1 cellular context compared by ENCODE assay signal in the genomic region with DNA sequence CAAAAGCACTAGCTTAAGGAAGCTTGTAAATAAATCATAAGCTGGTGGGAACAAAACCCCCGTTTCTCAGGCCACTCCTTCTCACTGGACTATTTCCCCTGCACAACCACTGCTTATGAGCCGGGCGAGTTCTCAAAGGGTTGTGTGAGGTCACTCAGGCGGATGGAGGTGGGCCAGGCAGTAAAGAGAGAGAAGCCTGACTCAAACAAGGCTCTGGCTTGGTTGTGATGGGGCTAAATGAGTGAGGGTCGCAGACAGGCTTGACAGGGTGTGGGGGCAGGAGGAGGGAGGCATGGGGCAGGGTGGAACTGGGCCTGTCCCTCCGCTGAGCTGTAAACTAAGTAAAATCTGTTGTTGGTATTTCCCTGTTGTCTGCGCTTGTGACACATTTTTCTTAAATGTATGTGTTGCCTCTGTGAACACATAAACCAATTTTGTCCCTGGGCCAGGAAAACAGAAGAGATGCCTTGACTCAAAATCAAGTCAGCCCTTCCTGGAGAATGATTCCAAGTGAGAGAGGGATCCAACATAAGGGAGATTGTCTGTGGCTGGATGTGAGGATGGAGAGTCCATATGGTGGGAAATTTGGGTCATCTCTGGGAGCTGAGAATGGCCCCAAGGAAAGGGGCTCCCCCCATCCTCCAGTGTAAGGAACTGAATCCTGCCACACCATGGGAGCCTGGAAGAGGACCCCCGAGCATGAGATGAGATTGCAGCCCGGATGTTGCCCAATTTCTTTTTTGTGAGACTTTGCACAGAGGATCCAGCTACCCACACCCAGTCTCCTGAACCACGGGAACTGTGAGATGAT.
TF ChIP-seq lines count a peak whose summit lies in the region.

No MANE protein-coding gene starts in this region.

TF ChIP-seq in WTC11, 78 proteins besides CTCF, POLR2A, EP300 and RAD21 (continued from another document):
- TF ChIP-seq, protein P1, sequence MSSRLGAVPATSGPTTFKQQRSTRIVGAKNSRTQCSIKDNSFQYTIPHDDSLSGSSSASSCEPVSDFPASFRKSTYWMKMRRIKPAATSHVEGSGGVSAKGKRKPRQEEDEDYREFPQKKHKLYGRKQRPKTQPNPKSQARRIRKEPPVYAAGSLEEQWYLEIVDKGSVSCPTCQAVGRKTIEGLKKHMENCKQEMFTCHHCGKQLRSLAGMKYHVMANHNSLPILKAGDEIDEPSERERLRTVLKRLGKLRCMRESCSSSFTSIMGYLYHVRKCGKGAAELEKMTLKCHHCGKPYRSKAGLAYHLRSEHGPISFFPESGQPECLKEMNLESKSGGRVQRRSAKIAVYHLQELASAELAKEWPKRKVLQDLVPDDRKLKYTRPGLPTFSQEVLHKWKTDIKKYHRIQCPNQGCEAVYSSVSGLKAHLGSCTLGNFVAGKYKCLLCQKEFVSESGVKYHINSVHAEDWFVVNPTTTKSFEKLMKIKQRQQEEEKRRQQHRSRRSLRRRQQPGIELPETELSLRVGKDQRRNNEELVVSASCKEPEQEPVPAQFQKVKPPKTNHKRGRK (CRISPR knock-in tag; IDR thresholded peaks at IDR 0.05; ENCODE audit: borderline replicate concordance), result no peak
- TF ChIP-seq RORB (CRISPR knock-in tag; IDR thresholded peaks at IDR 0.05), result no peak
- TF ChIP-seq ZNF416 (CRISPR knock-in tag; IDR thresholded peaks at IDR 0.05), result no peak
- TF ChIP-seq, protein P2, sequence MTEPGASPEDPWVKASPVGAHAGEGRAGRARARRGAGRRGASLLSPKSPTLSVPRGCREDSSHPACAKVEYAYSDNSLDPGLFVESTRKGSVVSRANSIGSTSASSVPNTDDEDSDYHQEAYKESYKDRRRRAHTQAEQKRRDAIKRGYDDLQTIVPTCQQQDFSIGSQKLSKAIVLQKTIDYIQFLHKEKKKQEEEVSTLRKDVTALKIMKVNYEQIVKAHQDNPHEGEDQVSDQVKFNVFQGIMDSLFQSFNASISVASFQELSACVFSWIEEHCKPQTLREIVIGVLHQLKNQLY (CRISPR knock-in tag; IDR thresholded peaks at IDR 0.05), result no peak
- TF ChIP-seq, protein P3, sequence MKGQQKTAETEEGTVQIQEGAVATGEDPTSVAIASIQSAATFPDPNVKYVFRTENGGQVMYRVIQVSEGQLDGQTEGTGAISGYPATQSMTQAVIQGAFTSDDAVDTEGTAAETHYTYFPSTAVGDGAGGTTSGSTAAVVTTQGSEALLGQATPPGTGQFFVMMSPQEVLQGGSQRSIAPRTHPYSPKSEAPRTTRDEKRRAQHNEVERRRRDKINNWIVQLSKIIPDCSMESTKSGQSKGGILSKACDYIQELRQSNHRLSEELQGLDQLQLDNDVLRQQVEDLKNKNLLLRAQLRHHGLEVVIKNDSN (CRISPR knock-in tag; IDR thresholded peaks at IDR 0.05), result no peak
- no peak for TF ChIP-seq NFYB (CRISPR knock-in tag; conservative IDR thresholded peaks at IDR 0.05; ENCODE audit: low read depth)
- TF ChIP-seq, protein P4, sequence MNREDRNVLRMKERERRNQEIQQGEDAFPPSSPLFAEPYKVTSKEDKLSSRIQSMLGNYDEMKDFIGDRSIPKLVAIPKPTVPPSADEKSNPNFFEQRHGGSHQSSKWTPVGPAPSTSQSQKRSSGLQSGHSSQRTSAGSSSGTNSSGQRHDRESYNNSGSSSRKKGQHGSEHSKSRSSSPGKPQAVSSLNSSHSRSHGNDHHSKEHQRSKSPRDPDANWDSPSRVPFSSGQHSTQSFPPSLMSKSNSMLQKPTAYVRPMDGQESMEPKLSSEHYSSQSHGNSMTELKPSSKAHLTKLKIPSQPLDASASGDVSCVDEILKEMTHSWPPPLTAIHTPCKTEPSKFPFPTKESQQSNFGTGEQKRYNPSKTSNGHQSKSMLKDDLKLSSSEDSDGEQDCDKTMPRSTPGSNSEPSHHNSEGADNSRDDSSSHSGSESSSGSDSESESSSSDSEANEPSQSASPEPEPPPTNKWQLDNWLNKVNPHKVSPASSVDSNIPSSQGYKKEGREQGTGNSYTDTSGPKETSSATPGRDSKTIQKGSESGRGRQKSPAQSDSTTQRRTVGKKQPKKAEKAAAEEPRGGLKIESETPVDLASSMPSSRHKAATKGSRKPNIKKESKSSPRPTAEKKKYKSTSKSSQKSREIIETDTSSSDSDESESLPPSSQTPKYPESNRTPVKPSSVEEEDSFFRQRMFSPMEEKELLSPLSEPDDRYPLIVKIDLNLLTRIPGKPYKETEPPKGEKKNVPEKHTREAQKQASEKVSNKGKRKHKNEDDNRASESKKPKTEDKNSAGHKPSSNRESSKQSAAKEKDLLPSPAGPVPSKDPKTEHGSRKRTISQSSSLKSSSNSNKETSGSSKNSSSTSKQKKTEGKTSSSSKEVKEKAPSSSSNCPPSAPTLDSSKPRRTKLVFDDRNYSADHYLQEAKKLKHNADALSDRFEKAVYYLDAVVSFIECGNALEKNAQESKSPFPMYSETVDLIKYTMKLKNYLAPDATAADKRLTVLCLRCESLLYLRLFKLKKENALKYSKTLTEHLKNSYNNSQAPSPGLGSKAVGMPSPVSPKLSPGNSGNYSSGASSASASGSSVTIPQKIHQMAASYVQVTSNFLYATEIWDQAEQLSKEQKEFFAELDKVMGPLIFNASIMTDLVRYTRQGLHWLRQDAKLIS (CRISPR knock-in tag; IDR thresholded peaks at IDR 0.05; ENCODE audit: borderline replicate concordance), result no peak
- TF ChIP-seq, protein P5, sequence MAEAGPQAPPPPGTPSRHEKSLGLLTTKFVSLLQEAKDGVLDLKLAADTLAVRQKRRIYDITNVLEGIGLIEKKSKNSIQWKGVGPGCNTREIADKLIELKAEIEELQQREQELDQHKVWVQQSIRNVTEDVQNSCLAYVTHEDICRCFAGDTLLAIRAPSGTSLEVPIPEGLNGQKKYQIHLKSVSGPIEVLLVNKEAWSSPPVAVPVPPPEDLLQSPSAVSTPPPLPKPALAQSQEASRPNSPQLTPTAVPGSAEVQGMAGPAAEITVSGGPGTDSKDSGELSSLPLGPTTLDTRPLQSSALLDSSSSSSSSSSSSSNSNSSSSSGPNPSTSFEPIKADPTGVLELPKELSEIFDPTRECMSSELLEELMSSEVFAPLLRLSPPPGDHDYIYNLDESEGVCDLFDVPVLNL (CRISPR knock-in tag; IDR thresholded peaks at IDR 0.05; ENCODE audit: borderline replicate concordance, low read depth), result no peak
- TF ChIP-seq, protein P6, sequence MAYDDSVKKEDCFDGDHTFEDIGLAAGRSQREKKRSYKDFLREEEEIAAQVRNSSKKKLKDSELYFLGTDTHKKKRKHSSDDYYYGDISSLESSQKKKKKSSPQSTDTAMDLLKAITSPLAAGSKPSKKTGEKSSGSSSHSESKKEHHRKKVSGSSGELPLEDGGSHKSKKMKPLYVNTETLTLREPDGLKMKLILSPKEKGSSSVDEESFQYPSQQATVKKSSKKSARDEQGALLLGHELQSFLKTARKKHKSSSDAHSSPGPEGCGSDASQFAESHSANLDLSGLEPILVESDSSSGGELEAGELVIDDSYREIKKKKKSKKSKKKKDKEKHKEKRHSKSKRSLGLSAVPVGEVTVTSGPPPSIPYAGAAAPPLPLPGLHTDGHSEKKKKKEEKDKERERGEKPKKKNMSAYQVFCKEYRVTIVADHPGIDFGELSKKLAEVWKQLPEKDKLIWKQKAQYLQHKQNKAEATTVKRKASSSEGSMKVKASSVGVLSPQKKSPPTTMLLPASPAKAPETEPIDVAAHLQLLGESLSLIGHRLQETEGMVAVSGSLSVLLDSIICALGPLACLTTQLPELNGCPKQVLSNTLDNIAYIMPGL (CRISPR knock-in tag; IDR thresholded peaks at IDR 0.05), result no peak
- no peak for TF ChIP-seq ZNF317 (CRISPR knock-in tag; IDR thresholded peaks at IDR 0.05; ENCODE audit: borderline replicate concordance, low read depth)
